ENCODE assay signal across 28 cellular contexts in the genomic region with DNA sequence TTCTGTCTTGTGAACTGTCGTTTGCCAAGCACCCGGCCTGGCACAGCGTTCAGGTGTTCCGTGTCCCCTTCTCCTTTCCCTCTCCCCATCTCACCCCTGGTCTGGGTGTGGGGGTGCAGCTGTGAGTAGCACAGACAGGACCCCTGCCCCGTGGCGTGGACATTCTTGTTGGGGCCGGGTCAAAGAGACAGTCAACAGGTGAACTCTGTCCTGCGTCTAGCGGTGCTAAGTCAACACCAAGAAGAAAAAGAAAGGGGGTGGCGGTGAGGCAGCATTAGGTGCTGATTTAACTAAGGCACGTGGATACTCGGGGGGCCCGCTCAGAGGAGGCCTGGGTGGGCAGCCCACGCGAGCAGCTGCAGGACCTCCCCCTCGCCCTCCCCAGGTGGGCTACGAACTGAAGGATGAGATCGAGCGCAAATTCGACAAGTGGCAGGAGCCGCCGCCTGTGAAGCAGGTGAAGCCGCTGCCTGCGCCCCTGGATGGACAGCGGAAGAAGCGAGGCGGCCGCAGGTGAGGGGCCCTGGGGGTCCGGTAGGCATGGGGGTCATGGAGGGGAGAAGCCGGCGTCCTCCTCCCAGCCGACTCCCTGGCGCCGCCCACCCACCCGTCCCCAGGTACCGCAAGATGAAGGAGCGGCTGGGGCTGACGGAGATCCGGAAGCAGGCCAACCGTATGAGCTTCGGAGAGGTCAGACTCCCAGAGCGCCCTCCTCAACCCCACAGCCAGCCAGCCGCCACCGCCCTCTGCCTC. TPM values are rescaled to one million over a fixed set of nuclear protein-coding genes. Genes with fewer than 3 reads are reported as not detected.
"Had no signal": no experiment of that assay in that cellular context is flagged by ENCODE, and none has a peak within 500 bp of the region (broad histone marks: within the 10 kb centered on the region; RNA-seq: fewer than 3 reads in every experiment).

No MANE protein-coding gene starts in this region.

- FAIRE-seq: colon, endometrium, endothelial cell of umbilical vein, frontal cortex had no signal

- H3K4me2 ChIP-seq: hepatocyte had no signal

- H3K9me3 ChIP-seq: esophagus muscularis mucosa, gastroesophageal sphincter, heart left ventricle, left lung, lower lobe of right lung, mucosa of descending colon had no signal

- H3K4me3 Mint-ChIP-seq: effector memory CD8-positive, alpha-beta T cell; endodermal cell; immature natural killer cell; mesothelial cell of epicardium had no signal

- H3K79me2 ChIP-seq: hepatocyte had no signal

- H3K9me3 Mint-ChIP-seq: effector memory CD8-positive, alpha-beta T cell; endodermal cell; immature natural killer cell; mesothelial cell of epicardium; naive B cell had no signal

- DNase-seq: effector CD8-positive, alpha-beta T cell; effector memory CD8-positive, alpha-beta T cell; endodermal cell; foreskin keratinocyte; heart left ventricle; hypothalamus; immature natural killer cell; islet precursor cell; left cardiac atrium; left lung; left ventricle myocardium superior; lower lobe of right lung; mesenchymal stem cell; mucosa of descending colon; naive B cell had no signal

- H3K27ac ChIP-seq: coronary artery, esophagus muscularis mucosa, foreskin keratinocyte, gastroesophageal sphincter, heart left ventricle, hepatocyte, left lung, lower lobe of right lung had no signal

- ATAC-seq: effector memory CD8-positive, alpha-beta T cell; foreskin keratinocyte; gastroesophageal sphincter; heart left ventricle; left cardiac atrium; left lung; left ventricle myocardium superior; lower lobe of right lung; mucosa of descending colon had no signal

- H3K4me3 ChIP-seq: coronary artery, esophagus muscularis mucosa, gastroesophageal sphincter, heart left ventricle, hepatocyte, left lung, lower lobe of right lung, mucosa of descending colon had no signal

- H3K27ac Mint-ChIP-seq: effector memory CD8-positive, alpha-beta T cell; endodermal cell; mesothelial cell of epicardium had no signal

- H3K4me1 Mint-ChIP-seq: endodermal cell, immature natural killer cell, mesothelial cell of epicardium, naive B cell had no signal

- H2AFZ ChIP-seq: hepatocyte had no signal

- H3K27me3 Mint-ChIP-seq: effector memory CD8-positive, alpha-beta T cell; naive B cell had no signal

- H3K27me3 ChIP-seq: esophagus muscularis mucosa, foreskin keratinocyte, gastroesophageal sphincter, heart left ventricle, hepatocyte, left lung had no signal

- H3K4me1 ChIP-seq: esophagus muscularis mucosa, foreskin keratinocyte, gastroesophageal sphincter, heart left ventricle, left lung, lower lobe of right lung had no signal

RNA-seq across cellular contexts. Expression of a gene that starts 27.3 kb away (rescaled TPM):
- total RNA-seq: dermis microvascular lymphatic vessel endothelial cell, endothelial cell of umbilical vein, epithelial cell of proximal tubule, frontal cortex, hepatocyte, lung microvascular endothelial cell, mesothelial cell of epicardium, myocyte had no signal
